ENCODE assay signal across 8 cellular contexts in the genomic region with DNA sequence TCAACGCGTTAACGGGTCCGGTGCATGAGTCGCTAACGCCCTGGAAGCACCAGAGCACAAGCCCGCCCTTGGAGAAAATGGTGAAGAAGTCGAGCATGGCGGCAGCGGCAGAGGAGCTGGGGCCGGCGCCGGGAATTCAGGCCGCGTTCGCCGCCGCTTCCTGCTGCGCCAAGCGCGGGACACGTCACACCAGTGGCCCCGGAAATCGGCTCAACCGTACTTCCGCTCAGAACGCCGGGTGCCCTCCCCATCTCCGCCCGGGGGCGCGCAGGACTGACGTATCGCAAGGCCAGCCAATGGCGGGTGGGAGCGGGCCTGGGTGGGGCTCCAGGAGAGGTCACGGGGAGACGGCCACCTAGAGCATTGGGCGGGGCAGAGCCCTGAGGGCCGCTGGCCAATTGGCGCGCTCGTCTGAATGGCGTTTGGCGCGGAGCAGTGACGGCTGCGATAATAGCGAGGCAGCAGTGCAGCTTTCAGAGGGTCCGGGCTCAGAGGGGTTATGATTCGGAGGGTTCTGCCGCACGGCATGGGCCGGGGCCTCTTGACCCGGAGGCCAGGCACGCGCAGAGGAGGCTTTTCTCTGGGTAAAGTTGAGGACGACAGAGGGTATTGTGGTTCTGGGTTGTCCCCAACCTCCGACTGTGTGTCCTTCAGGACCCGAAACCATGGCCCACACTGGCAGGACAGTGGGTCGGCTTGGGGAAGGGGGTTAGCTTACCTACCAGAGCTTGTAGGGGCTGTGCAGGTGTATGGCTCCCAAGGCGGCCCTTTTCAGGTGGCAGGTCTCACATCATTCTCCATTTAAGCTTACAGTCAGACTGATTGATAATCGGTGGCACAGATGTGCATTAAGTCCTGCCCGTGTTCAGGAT. TPM values are rescaled to one million over a fixed set of nuclear protein-coding genes. Genes with fewer than 3 reads are reported as not detected.
A peak's percentile ranks its signal among the peaks of the same experiment; 100 is the strongest.
DNase-seq lines count a peak whose midpoint lies in the region; ATAC-seq lines count a peak whose summit lies in the region.

A gene (plus strand): TSS at position 447 of the 872 bp plus-strand sequence. CDS start 53 bp downstream, at position 500.
A gene with protein sequence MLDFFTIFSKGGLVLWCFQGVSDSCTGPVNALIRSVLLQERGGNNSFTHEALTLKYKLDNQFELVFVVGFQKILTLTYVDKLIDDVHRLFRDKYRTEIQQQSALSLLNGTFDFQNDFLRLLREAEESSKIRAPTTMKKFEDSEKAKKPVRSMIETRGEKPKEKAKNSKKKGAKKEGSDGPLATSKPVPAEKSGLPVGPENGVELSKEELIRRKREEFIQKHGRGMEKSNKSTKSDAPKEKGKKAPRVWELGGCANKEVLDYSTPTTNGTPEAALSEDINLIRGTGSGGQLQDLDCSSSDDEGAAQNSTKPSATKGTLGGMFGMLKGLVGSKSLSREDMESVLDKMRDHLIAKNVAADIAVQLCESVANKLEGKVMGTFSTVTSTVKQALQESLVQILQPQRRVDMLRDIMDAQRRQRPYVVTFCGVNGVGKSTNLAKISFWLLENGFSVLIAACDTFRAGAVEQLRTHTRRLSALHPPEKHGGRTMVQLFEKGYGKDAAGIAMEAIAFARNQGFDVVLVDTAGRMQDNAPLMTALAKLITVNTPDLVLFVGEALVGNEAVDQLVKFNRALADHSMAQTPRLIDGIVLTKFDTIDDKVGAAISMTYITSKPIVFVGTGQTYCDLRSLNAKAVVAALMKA (minus strand): TSS at position 188 of the 872 bp plus-strand sequence. CDS start 91 bp downstream, at position 97.

- no peaks in the 10 kb centered on the region for H3K9me3 ChIP-seq in mononuclear cell (ENCODE audit: low read depth, low read length)

- peaks cover 4% of the 10 kb centered on the region for H3K36me3 Mint-ChIP-seq in IgD-negative memory B cell

- H3K4me3 Mint-ChIP-seq in IgD-negative memory B cell = peak within 1 kb of the TSS; percentile 91 to 99 (median 98)

- ATAC-seq in GM21529 (IDR thresholded peaks at IDR 0.05; ENCODE audit: unreplicated experiment) = peak; percentile 99

- H3K27ac Mint-ChIP-seq in IgD-negative memory B cell = peak within 1 kb of the TSS; percentile 98 to 99 (median 99)

- H3K4me1 Mint-ChIP-seq in IgD-negative memory B cell = peaks cover 24 to 30% (median 29%) of the 10 kb centered on the region in 3 donors

- no peaks in the 10 kb centered on the region for H3K9me3 Mint-ChIP-seq in IgD-negative memory B cell

- DNase-seq in DMS 273 treated with DMSO at 0.1 percent for 48 hours (lab: John Stamatoyannopoulos, UW) = peak; percentile 93
- DNase-seq in OCI-M2 (lab: John Stamatoyannopoulos, UW; ENCODE audit: unreplicated experiment) = peak; percentile 54
- peak; percentile 99 for DNase-seq in activated T-cell treated with anti-CD3 and anti-CD28 coated beads for 4 hours
- DNase-seq in epidermal melanocyte (ENCODE audit: insufficient read length, low spot score) = peak; percentile 100
- DNase-seq in stimulated activated CD8-positive, alpha-beta memory T cell treated with anti-CD3 and anti-CD28 coated beads, Interleukin-4, amount 100 ng/mL, for 1 hour (ENCODE audit: low read depth in 2 of 2, low spot score in 1 of 2) = peak; percentile 98 to 100

- no peaks in the 10 kb centered on the region for H3K27me3 ChIP-seq in mononuclear cell (ENCODE audit: insufficient read depth, low read length)

- peaks cover 18% of the 10 kb centered on the region for H3K4me1 ChIP-seq in mononuclear cell (ENCODE audit: insufficient read depth, low read length)

- no peaks in the 10 kb centered on the region for H3K27me3 Mint-ChIP-seq in IgD-negative memory B cell

- H3K4me3 ChIP-seq in mononuclear cell (ENCODE audit: low read length) = peak within 1 kb of the TSS; percentile 90

RNA-seq across cellular contexts. Expression of the first gene that starts in this region (rescaled TPM):
- 12.0 TPM for polyA plus RNA-seq in IgD-negative memory B cell
- 6.1 TPM for total RNA-seq in mononuclear cell

RNA-seq across cellular contexts. Expression of the second gene that starts in this region (rescaled TPM):
- 81.7 TPM for polyA plus RNA-seq in IgD-negative memory B cell
- 132 TPM for total RNA-seq in mononuclear cell

Comparison
In these comparisons a context has a peak if more than half of its experiments do, and no peak if none do; other contexts are left out.
1. Peak in every context shown above with its lines: DNase-seq, ATAC-seq and H3K4me3 ChIP-seq.